ENCODE assay signal across 8 cellular contexts in the genomic region with DNA sequence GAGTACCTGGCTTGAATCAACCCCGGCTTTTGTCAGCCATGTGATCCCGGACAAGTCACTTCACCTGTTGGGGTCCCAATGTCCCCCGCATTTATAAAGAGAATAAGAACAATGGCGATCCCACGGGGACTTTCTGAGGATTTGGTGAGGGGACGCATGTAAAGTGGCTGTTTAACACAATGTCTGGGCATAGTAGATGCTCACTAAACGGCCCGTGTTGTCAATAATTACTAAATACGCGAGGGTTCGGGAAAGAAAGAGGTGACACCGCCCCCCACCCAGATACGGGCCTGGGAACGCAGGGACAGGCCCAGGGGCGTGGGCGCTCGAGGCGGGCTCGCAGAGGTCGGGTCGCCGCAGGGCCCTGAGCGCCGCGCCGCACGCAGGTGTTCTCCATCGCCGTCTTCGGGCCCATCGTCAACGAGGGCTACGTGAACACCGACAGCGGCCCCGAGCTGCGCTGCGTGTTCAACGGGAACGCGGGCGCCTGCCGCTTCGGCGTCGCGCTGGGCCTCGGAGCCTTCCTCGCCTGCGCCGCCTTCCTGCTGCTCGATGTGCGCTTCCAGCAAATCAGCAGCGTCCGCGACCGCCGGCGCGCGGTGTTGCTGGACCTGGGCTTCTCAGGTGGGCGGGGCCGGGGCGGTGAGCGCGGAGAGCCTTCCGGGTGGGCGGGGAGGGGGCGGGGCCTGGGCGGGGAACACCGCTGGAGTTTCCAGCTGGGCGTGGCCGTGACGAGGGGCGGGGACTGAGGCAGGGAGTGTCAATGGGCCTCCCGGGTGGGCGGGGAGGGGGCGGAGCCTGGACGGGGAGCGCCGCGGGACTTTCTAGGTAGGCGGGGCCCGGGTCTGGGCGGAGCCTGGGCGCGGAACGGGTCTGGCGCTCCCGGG. TPM values are rescaled to one million over a fixed set of nuclear protein-coding genes. Genes with fewer than 3 reads are reported as not detected.
DNase-seq lines count a peak whose midpoint lies in the region; ATAC-seq and TF ChIP-seq lines count a peak whose summit lies in the region.

No MANE protein-coding gene starts in this region.

- peaks cover 18% of the 10 kb centered on the region for H3K36me3 Mint-ChIP-seq in activated T-cell treated with anti-CD3 and anti-CD28 coated beads, Interleukin-2, amount 50 U/mL, for 24 hours (ENCODE audit: low read depth)

- no peaks in the 10 kb centered on the region for H4K20me1 ChIP-seq in HCT116 (ENCODE audit: insufficient read depth)

- TF ChIP-seq CTCF in HCT116 (IDR thresholded peaks at IDR 0.05 in 2 of 3, conservative IDR thresholded peaks at IDR 0.05 in 1 of 3; ENCODE audit: borderline replicate concordance in 1 of 3, insufficient read depth in 1 of 3, low read depth in 2 of 3, low read length in 2 of 3), result no peak
- TF ChIP-seq CTCF in mucosa of descending colon (IDR thresholded peaks at IDR 0.05), result no peak

- peak overlapping the region; percentile 27; the same call in 1 of the 2 replicates for H3K4me2 ChIP-seq in HCT116 (ENCODE audit: low read length)

- POLR2A ChIA-PET in HCT116 (lab: Charles Lee), result no interaction called here

- no TSS peak for BruUV-seq in HCT116 (replicated peaks; lab: Mats Ljungman, UMichigan)

- intact Hi-C loops in HCT116 (cut with micrococcal nuclease), result no loop called here
- intact Hi-C loops in mucosa of descending colon (cut with DNase I, micrococcal nuclease), result no loop called here

- TF ChIP-seq RAD21 in HCT116 (IDR thresholded peaks at IDR 0.05; ENCODE audit: low read depth), result no peak

- no peaks in the 10 kb centered on the region; the same call in 1 of the 2 replicates for H3K4me1 ChIP-seq in ES-I3 (ENCODE audit: insufficient read depth, low read length)
- peaks cover 11 to 34% of the 10 kb centered on the region in 2 experiments; a peak in 3 of 4 replicates for H3K4me1 ChIP-seq in HCT116 (ENCODE audit: control insufficient read depth in 1 of 2, insufficient read depth in 2 of 2, low read length in 2 of 2)
- H3K4me1 ChIP-seq in mucosa of descending colon (ENCODE audit: low read depth), result peaks cover 27% of the 10 kb centered on the region

- H3K9me3 Mint-ChIP-seq in activated T-cell treated with anti-CD3 and anti-CD28 coated beads, Interleukin-2, amount 50 U/mL, for 24 hours, result peaks cover 2% of the 10 kb centered on the region

- H3K9me3 ChIP-seq in ES-I3 (ENCODE audit: control insufficient read depth, insufficient read depth, low read length) (no peaks in the 10 kb centered on the region), HCT116 (ENCODE audit: control insufficient read depth in 1 of 2, insufficient read depth in 1 of 2, low read depth in 1 of 2, low read length in 2 of 2) (no peaks in the 10 kb centered on the region), mucosa of descending colon (no peaks in the 10 kb centered on the region)

- TF ChIP-seq POLR2A in HCT116 (IDR thresholded peaks at IDR 0.05; ENCODE audit: borderline replicate concordance, extremely low read depth, insufficient read depth, insufficient read length) (no peak), erythroblast (IDR thresholded peaks at IDR 0.05; ENCODE audit: low read length) (no peak)

- H3K27me3 ChIP-seq in HCT116 (ENCODE audit: insufficient read depth, low read length), result no peaks in the 10 kb centered on the region

- peaks cover 33% of the 10 kb centered on the region for H3K4me1 Mint-ChIP-seq in activated T-cell treated with anti-CD3 and anti-CD28 coated beads, Interleukin-2, amount 50 U/mL, for 24 hours (ENCODE audit: low read depth)

- DNase-seq in HCT116 (ENCODE audit: low read depth, low spot score) (peak; percentile 61), NCI-H69 (lab: John Stamatoyannopoulos, UW) (peak; percentile 49), erythroblast (lab: John Stamatoyannopoulos, UW) (peak; percentile 94 to 98), mucosa of descending colon (peak; percentile 97 to 98 (median 98)), NCI-H510A (lab: John Stamatoyannopoulos, UW) (no peak)
- DNase-seq in activated T-cell treated with anti-CD3 and anti-CD28 coated beads, Interleukin-2, amount 50 U/mL, for 24 hours, result peak; percentile 98
- DNase-seq in stimulated activated CD8-positive, alpha-beta memory T cell treated with anti-CD3 and anti-CD28 coated beads, Interleukin-2, amount 100 ng/mL, for 1 hour (ENCODE audit: low read depth in 2 of 2), result peak; percentile 95 to 98

- H3K36me3 ChIP-seq in ES-I3 (ENCODE audit: insufficient read depth, low read length) (no peaks in the 10 kb centered on the region), HCT116 (ENCODE audit: control insufficient read depth in 1 of 2, insufficient read depth in 2 of 2, low read length in 2 of 2) (peaks cover 0 to 3% of the 10 kb centered on the region in 2 experiments; a peak in 1 of 4 replicates), mucosa of descending colon (ENCODE audit: low read depth) (no peaks in the 10 kb centered on the region)

- CTCF ChIA-PET in HCT116 (lab: Charles Lee), result interaction anchor here (1.6 kb wide), 1 partner anchor 12 kb away, joined by 9 read pairs; no protein-coding TSS in a partner anchor

- ATAC-seq in HCT116 (peak; percentile 75), mucosa of descending colon (peak; percentile 84)

- H3K9ac ChIP-seq in ES-I3 (ENCODE audit: low read depth, low read length) (peak overlapping the region; percentile 70; the same call in 1 of the 2 replicates), HCT116 (ENCODE audit: low read length) (no peak overlapping the region)

- H3K27ac ChIP-seq in HCT116 (ENCODE audit: low read depth, low read length), result 0 out of 2 replicates have a peak overlapping the region, but pooled peaks have one; percentile 43

- no peak overlapping the region for H3K4me3 ChIP-seq in HCT116 (replicated peaks in 1 of 2; ENCODE audit: low read depth in 1 of 2, low read length in 2 of 2)
- no peak overlapping the region for H3K4me3 ChIP-seq in mucosa of descending colon

- peak overlapping the region; percentile 76 for H3K27ac Mint-ChIP-seq in activated T-cell treated with anti-CD3 and anti-CD28 coated beads, Interleukin-2, amount 50 U/mL, for 24 hours

- no peak overlapping the region for H2AFZ ChIP-seq in HCT116 (ENCODE audit: low read depth, low read length, poor library complexity, severe bottlenecking)

- H3K79me2 ChIP-seq in HCT116 (ENCODE audit: insufficient read depth, low read length), result no peaks in the 10 kb centered on the region

- RAD21 ChIA-PET in HCT116 (lab: Charles Lee; ENCODE audit: low non-redundant PET in 1 of 2, low total read pairs in 2 of 2, uncharacterized antibody in 2 of 2, unreplicated experiment in 2 of 2), result no interaction called here

- H3K9me2 ChIP-seq in HCT116 (ENCODE audit: insufficient read depth), result no peaks in the 10 kb centered on the region

- H3K27me3 Mint-ChIP-seq in activated T-cell treated with anti-CD3 and anti-CD28 coated beads, Interleukin-2, amount 50 U/mL, for 24 hours, result peaks cover 29% of the 10 kb centered on the region

- peak overlapping the region; percentile 63 for H3K4me3 Mint-ChIP-seq in activated T-cell treated with anti-CD3 and anti-CD28 coated beads, Interleukin-2, amount 50 U/mL, for 24 hours

TF ChIP-seq in HCT116, 20 proteins besides CTCF, POLR2A, EP300 and RAD21 (continues in another document):
- no peak for TF ChIP-seq JUND (IDR thresholded peaks at IDR 0.05)
- TF ChIP-seq POLR2AphosphoS5 (IDR thresholded peaks at IDR 0.05; ENCODE audit: low read depth, low read length), result no peak
- TF ChIP-seq, protein P1, sequence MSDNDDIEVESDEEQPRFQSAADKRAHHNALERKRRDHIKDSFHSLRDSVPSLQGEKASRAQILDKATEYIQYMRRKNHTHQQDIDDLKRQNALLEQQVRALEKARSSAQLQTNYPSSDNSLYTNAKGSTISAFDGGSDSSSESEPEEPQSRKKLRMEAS (IDR thresholded peaks at IDR 0.05), result no peak
- no peak for TF ChIP-seq SIN3A (IDR thresholded peaks at IDR 0.05; ENCODE audit: low read depth)
- TF ChIP-seq ZBTB33 (IDR thresholded peaks at IDR 0.05; ENCODE audit: extremely low read depth, insufficient replicate concordance, low read length), result no peak
- no peak for TF ChIP-seq CBX3 (IDR thresholded peaks at IDR 0.05; ENCODE audit: low read depth)
- TF ChIP-seq ZFX (IDR thresholded peaks at IDR 0.05), result no peak
- TF ChIP-seq EGR1 (IDR thresholded peaks at IDR 0.05; ENCODE audit: low read depth), result no peak

RNA-seq across cellular contexts. Expression of gene SYNGR3, which starts 2.1 kb away (rescaled TPM):
- 11.5 TPM for total RNA-seq in HCT116 (2021; ENCODE audit: unreplicated experiment)
- polyA plus RNA-seq in HCT116 (2012), result 9.1 and 9.9 TPM in 2 replicates
- total RNA-seq in mucosa of descending colon, result 1 to 10 TPM; 1.3 to 7.9 (median 1.5) TPM

RNA-seq across cellular contexts. Expression of gene GFER, which starts 7.8 kb away (rescaled TPM):
- total RNA-seq in HCT116 (2021; ENCODE audit: unreplicated experiment), result 47.3 TPM
- polyA plus RNA-seq in HCT116 (2012), result 54.3 and 65.9 TPM in 2 replicates
- total RNA-seq in mucosa of descending colon, result 10 to 100 TPM; 42.1 to 75.5 (median 68.8) TPM

RNA-seq across cellular contexts. Expression of gene NOXO1, which starts 10.6 kb away (rescaled TPM):
- total RNA-seq in HCT116 (2021; ENCODE audit: unreplicated experiment), result 10.0 TPM
- polyA plus RNA-seq in HCT116 (2012), result 4.4 and 5.3 TPM in 2 replicates
- 10 to 100 TPM; 12.2 to 39.9 (median 27.1) TPM for total RNA-seq in mucosa of descending colon

RNA-seq across cellular contexts. Expression of gene ZNF598, which starts 17.8 kb away (rescaled TPM):
- 57.4 TPM for total RNA-seq in HCT116 (2021; ENCODE audit: unreplicated experiment)
- polyA plus RNA-seq in HCT116 (2012), result 32.0 and 33.0 TPM in 2 replicates
- total RNA-seq in mucosa of descending colon, result 10 to 100 TPM; 41.9 to 45.4 (median 42.4) TPM

RNA-seq across cellular contexts. Expression of gene TBL3, which starts 20.0 kb away (rescaled TPM):
- 68.9 TPM for total RNA-seq in HCT116 (2021; ENCODE audit: unreplicated experiment)
- polyA plus RNA-seq in HCT116 (2012), result 60.9 and 68.3 TPM in 2 replicates
- 10 to 100 TPM; 21.6 to 25.5 (median 24.0) TPM for total RNA-seq in mucosa of descending colon
